Comparison of ENCODE assay signal across 7 cellular contexts in genomic region chr7:81437160-81437559, GRCh38.
DNase-seq lines count a peak whose midpoint lies in the region; ATAC-seq, FAIRE-seq and TF ChIP-seq lines count a peak whose summit lies in the region.
"Not testable (repeated sequence)": the region's sequence is repeated elsewhere in the genome, so short reads cannot be mapped to it uniquely, and the experiment has no call there.

No MANE protein-coding gene starts in this region.

- TF ChIP-seq POLR2A in spleen (IDR thresholded peaks at IDR 0.05), result not testable (repeated sequence)

- not testable (repeated sequence) for H3K36me3 Mint-ChIP-seq in chondrocyte (ENCODE audit: low read depth)

- not testable (repeated sequence) for H3K27me3 Mint-ChIP-seq in chondrocyte (ENCODE audit: low read depth)

- H3K4me1 Mint-ChIP-seq in chondrocyte (ENCODE audit: low read depth), result peaks cover 12% of the 10 kb centered on the region

- H3K4me1 ChIP-seq in right cardiac atrium (ENCODE audit: control insufficient read depth, insufficient read depth, low read length); kidney (ENCODE audit: control insufficient read depth in 1 of 2, insufficient read depth in 1 of 2, low read depth in 1 of 2, low read length in 2 of 2); lower lobe of right lung; spleen: not testable (repeated sequence)

- H3K9ac ChIP-seq in kidney (ENCODE audit: low read length in 2 of 2), result not testable (repeated sequence)

- H3K27ac ChIP-seq in right cardiac atrium (ENCODE audit: low read length); kidney (ENCODE audit: low read depth in 2 of 2, low read length in 2 of 2); lower lobe of right lung; spleen: not testable (repeated sequence)

- peak; percentile 11 for DNase-seq in activated gamma-delta T cell (lab: John Stamatoyannopoulos, UW)
- DNase-seq in chondrocyte (ENCODE audit: low spot score), result peak; percentile 68
- DNase-seq in Right ventricle myocardium superior, result peak; percentile 27
- DNase-seq in right cardiac atrium, result peak in 2 of 3 donors; percentile 26 to 39
- peak; percentile 62 for DNase-seq in kidney
- peak; percentile 19 for DNase-seq in lower lobe of right lung
- DNase-seq in spleen, result peak; percentile 64

- not testable (repeated sequence) for H3K4me3 Mint-ChIP-seq in chondrocyte (ENCODE audit: unreplicated experiment)

- not testable (repeated sequence) for FAIRE-seq in kidney (lab: Jason Lieb, UNC)

- WGBS in right cardiac atrium, result 96% methylated on average over 29 of the region's 29 CpGs
- WGBS in spleen, 5 donors, result 94 to 100% (median 96%) methylated on average over 8 to 29 of the region's 29 CpGs

- not testable (repeated sequence) for H3K9me3 Mint-ChIP-seq in chondrocyte (ENCODE audit: low read depth)

- TF ChIP-seq CTCF in chondrocyte (IDR thresholded peaks at IDR 0.05); kidney (IDR thresholded peaks at IDR 0.05; ENCODE audit: borderline replicate concordance, extremely low read depth, insufficient read depth); lower lobe of right lung (IDR thresholded peaks at IDR 0.05); spleen (IDR thresholded peaks at IDR 0.05 in 8 of 11, conservative IDR thresholded peaks at IDR 0.05 in 3 of 11): not testable (repeated sequence)

- H3K4me3 ChIP-seq in right cardiac atrium (ENCODE audit: low read length); kidney (ENCODE audit: low read length in 2 of 2); lower lobe of right lung; spleen: not testable (repeated sequence)

- not testable (repeated sequence) for H3K27ac Mint-ChIP-seq in chondrocyte (ENCODE audit: unreplicated experiment)

- intact Hi-C loops in Right ventricle myocardium superior (cut with DNase I); right cardiac atrium (cut with DNase I); kidney (cut with DNase I); lower lobe of right lung (cut with DNase I); spleen (cut with DNase I; ENCODE audit: low total_unique reads): not testable (repeated sequence)

- H3K36me3 ChIP-seq in kidney (ENCODE audit: control insufficient read depth in 1 of 2, insufficient read depth in 2 of 2, low read length in 2 of 2); lower lobe of right lung; spleen: not testable (repeated sequence)

- not testable (repeated sequence) for ATAC-seq in Right ventricle myocardium superior (ENCODE audit: poor library complexity); right cardiac atrium; lower lobe of right lung

- H3K9me3 ChIP-seq in right cardiac atrium (ENCODE audit: control insufficient read depth, low read length); kidney (ENCODE audit: control insufficient read depth in 1 of 2, low read length in 2 of 2); lower lobe of right lung: not testable (repeated sequence)
- peaks cover 0 to 14% (median 0%) of the 10 kb centered on the region in 8 donors for H3K9me3 ChIP-seq in spleen

- not testable (repeated sequence) for H3K27me3 ChIP-seq in right cardiac atrium (ENCODE audit: control insufficient read depth, insufficient read depth); lower lobe of right lung (ENCODE audit: low read depth); spleen (replicated peaks in 1 of 7)

Comparison
In these comparisons a context has a peak if more than half of its experiments do, and no peak if none do; other contexts are left out.
1. DNase-seq: peak in every context shown above with its lines; median percentile 68 in chondrocyte; 64 in spleen; 62 in kidney; 32 in right cardiac atrium; 27 in Right ventricle myocardium superior; 19 in lower lobe of right lung; 11 in activated gamma-delta T cell.